Comparison of ENCODE assay signal across 8 cellular contexts in genomic region chr18:58046087-58046793, GRCh38. TPM values are rescaled to one million over a fixed set of nuclear protein-coding genes. Genes with fewer than 3 reads are reported as not detected.
A peak's percentile ranks its signal among the peaks of the same experiment; 100 is the strongest.
DNase-seq lines count a peak whose midpoint lies in the region; ATAC-seq, FAIRE-seq and TF ChIP-seq lines count a peak whose summit lies in the region.

No MANE protein-coding gene starts in this region.

- FAIRE-seq in kidney (lab: Jason Lieb, UNC): no peak

- ATAC-seq in heart left ventricle (no peak), Right ventricle myocardium inferior (no peak), HG02884 (IDR thresholded peaks at IDR 0.05; ENCODE audit: unreplicated experiment) (no peak)

- WGBS in heart left ventricle, 4 donors: 51 to 61% (median 56%) methylated on average over 9 of the region's 9 CpGs
- 61% methylated on average over 9 of the region's 9 CpGs for WGBS in thymus

- H3K27ac ChIP-seq in heart left ventricle (peak overlapping the region in 1 of 12 donors; percentile 81), kidney (ENCODE audit: low read depth in 2 of 2, low read length in 2 of 2) (peak overlapping the region; percentile 83 to 90), thymus (ENCODE audit: low read depth) (no peak overlapping the region)

- TF ChIP-seq POLR2A in heart left ventricle (IDR thresholded peaks at IDR 0.05): no peak

- TF ChIP-seq CTCF in heart left ventricle (IDR thresholded peaks at IDR 0.05): no peak
- no peak for TF ChIP-seq CTCF in kidney (IDR thresholded peaks at IDR 0.05; ENCODE audit: borderline replicate concordance, extremely low read depth, insufficient read depth)

- H3K4me1 ChIP-seq in heart left ventricle: peaks cover 0 to 23% (median 7%) of the 10 kb centered on the region in 12 donors
- H3K4me1 ChIP-seq in kidney (ENCODE audit: control insufficient read depth in 1 of 2, insufficient read depth in 1 of 2, low read depth in 1 of 2, low read length in 2 of 2): peaks cover 4 to 11% of the 10 kb centered on the region in 2 donors
- peaks cover 7% of the 10 kb centered on the region for H3K4me1 ChIP-seq in thymus (ENCODE audit: control insufficient read depth, insufficient read depth, low read length)

- peak overlapping the region; percentile 67 to 91 for H3K9ac ChIP-seq in kidney (ENCODE audit: low read length in 2 of 2)

- H3K27ac Mint-ChIP-seq in activated naive CD8-positive, alpha-beta T cell: no peak overlapping the region

- no peak for DNase-seq in heart left ventricle
- DNase-seq in Right ventricle myocardium inferior (ENCODE audit: missing footprints): no peak
- no peak for DNase-seq in kidney
- DNase-seq in H4 (ENCODE audit: low spot score): no peak
- no peak for DNase-seq in NCI-H2107 treated with DMSO at 0.1 percent for 48 hours (lab: John Stamatoyannopoulos, UW; ENCODE audit: unreplicated experiment)

- H3K27me3 Mint-ChIP-seq in activated naive CD8-positive, alpha-beta T cell: no peaks in the 10 kb centered on the region

- H3K9me3 Mint-ChIP-seq in activated naive CD8-positive, alpha-beta T cell (ENCODE audit: low read depth): no peaks in the 10 kb centered on the region

- no peaks in the 10 kb centered on the region for H3K36me3 ChIP-seq in heart left ventricle
- H3K36me3 ChIP-seq in kidney (ENCODE audit: control insufficient read depth in 1 of 2, insufficient read depth in 2 of 2, low read length in 2 of 2): no peaks in the 10 kb centered on the region
- no peaks in the 10 kb centered on the region for H3K36me3 ChIP-seq in thymus (ENCODE audit: control insufficient read depth, insufficient read depth)

- intact Hi-C loops in heart left ventricle (cut with DNase I) (loop anchor here in 7 of 10 donors (5.0 to 10.0 kb wide), 7 partner anchors 76 to 449 kb away; partner anchors contain the start of gene NARS1 (in 5 of the 7)), Right ventricle myocardium inferior (cut with DNase I) (no loop called here), kidney (cut with DNase I) (no loop called here)

- H3K36me3 Mint-ChIP-seq in activated naive CD8-positive, alpha-beta T cell: no peaks in the 10 kb centered on the region

- H3K4me1 Mint-ChIP-seq in activated naive CD8-positive, alpha-beta T cell (ENCODE audit: low read depth): peaks cover 30% of the 10 kb centered on the region

- H3K4me3 ChIP-seq in heart left ventricle (peak overlapping the region in 7 of 12 donors; percentile 65 to 87 (median 77)), kidney (ENCODE audit: low read length in 2 of 2) (peak overlapping the region; percentile 80 to 85), thymus (ENCODE audit: low read length) (peak overlapping the region; percentile 79)

- H3K9me3 ChIP-seq in heart left ventricle (no peaks in the 10 kb centered on the region), kidney (ENCODE audit: control insufficient read depth in 1 of 2, low read length in 2 of 2) (no peaks in the 10 kb centered on the region), thymus (ENCODE audit: control insufficient read depth) (no peaks in the 10 kb centered on the region)

- peaks cover 0 to 12% (median 0%) of the 10 kb centered on the region in 9 donors for H3K27me3 ChIP-seq in heart left ventricle
- H3K27me3 ChIP-seq in thymus (ENCODE audit: control insufficient read depth, insufficient read depth): peaks cover 17% of the 10 kb centered on the region

- H3K4me3 Mint-ChIP-seq in activated naive CD8-positive, alpha-beta T cell: peak overlapping the region; percentile 95

RNA-seq across cellular contexts. Expression of gene NEDD4L, which starts 2.2 kb away (rescaled TPM):
- total RNA-seq in heart left ventricle: 10 to 100 TPM; 33.8 to 64.1 (median 54.9) TPM
- polyA plus RNA-seq in heart left ventricle: 10 to 100 TPM; 14.7 to 20.5 TPM
- total RNA-seq in Right ventricle myocardium inferior: 55.9 TPM
- 90.8 TPM for total RNA-seq in kidney
- polyA plus RNA-seq in kidney (ENCODE audit: insufficient read depth, low read depth, low replicate concordance): 95.7 TPM
- polyA plus RNA-seq in thymus: 11.8 TPM
- total RNA-seq in H4 (2014; rRNA removed; shearing (Covaris generic)): 17.1 and 20.4 TPM in 2 replicates

Comparison
In these comparisons a context has a peak if more than half of its experiments do, and no peak if none do; other contexts are left out.
1. intact Hi-C loops: an anchor here in heart left ventricle (5.0 to 10.0 kb wide); none called in Right ventricle myocardium inferior and kidney.